In genomic region chr12:116659771-116660481, GRCh38 we compare ENCODE assay signal across 19 cellular contexts.
DNase-seq lines count a peak whose midpoint lies in the region; ATAC-seq and TF ChIP-seq lines count a peak whose summit lies in the region.
"Had no signal": no experiment of that assay in that cellular context is flagged by ENCODE, and none has a peak within 500 bp of the region (broad histone marks: within the 10 kb centered on the region; RNA-seq: fewer than 3 reads in every experiment).

No MANE protein-coding gene starts in this region.

- H3K9me2 ChIP-seq in GM23248 (ENCODE audit: insufficient read depth), result no peaks in the 10 kb centered on the region

- H3K27ac ChIP-seq in GM23248, result no peak overlapping the region
- H3K27ac ChIP-seq: colonic mucosa had no signal

- WGBS in GM23248 (ENCODE audit: low coverage in 1 of 2, low lambda C conversion rate in 2 of 2, missing lambda C conversion rate in 2 of 2), 2 experiments, result 82 to 84% methylated on average over 13 of the region's 13 CpGs

- TF ChIP-seq CTCF in epithelial cell of esophagus (IDR thresholded peaks at IDR 0.05; ENCODE audit: insufficient read depth, low read depth, low read length, missing control alignments), result no peak

- peaks cover 11% of the 10 kb centered on the region for H3K4me1 ChIP-seq in GM23248 (ENCODE audit: insufficient read depth)

- no peak overlapping the region for H3K27ac Mint-ChIP-seq in stimulated activated naive B cell treated with anti-CD40 and anti-IgM and Interleukin-4, amounts not matched to agents 10 μg/mL and 1 μg/mL and 100 μg/mL, for 72 hours
- no peak overlapping the region for H3K27ac Mint-ChIP-seq in effector memory CD8-positive, alpha-beta T cell
- H3K27ac Mint-ChIP-seq: CD8-positive, alpha-beta memory T cell had no signal

- H3K9me3 ChIP-seq in GM23248 (ENCODE audit: low read depth), result no peaks in the 10 kb centered on the region
- H3K9me3 ChIP-seq: colonic mucosa, left ventricle myocardium inferior had no signal

- no peaks in the 10 kb centered on the region for H3K9me3 Mint-ChIP-seq in stimulated activated naive B cell treated with anti-CD40 and anti-IgM and Interleukin-4, amounts not matched to agents 10 μg/mL and 1 μg/mL and 100 μg/mL, for 72 hours
- no peaks in the 10 kb centered on the region for H3K9me3 Mint-ChIP-seq in effector memory CD8-positive, alpha-beta T cell
- H3K9me3 Mint-ChIP-seq: CD8-positive, alpha-beta memory T cell had no signal

- no peak overlapping the region for H3K9ac ChIP-seq in GM23248

- ATAC-seq in stimulated activated naive B cell treated with anti-CD40 and anti-IgM and Interleukin-4, amounts not matched to agents 10 μg/mL and 1 μg/mL and 100 μg/mL, for 72 hours (replicated peaks), result peak; percentile 81 to 86
- no peak for ATAC-seq in effector memory CD8-positive, alpha-beta T cell (replicated peaks)
- ATAC-seq in HG03457 (IDR thresholded peaks at IDR 0.05; ENCODE audit: unreplicated experiment), result no peak

- in situ Hi-C loops in GM23248 (cut with MboI), result no loop called here

- no peaks in the 10 kb centered on the region for H4K20me1 ChIP-seq in GM23248 (ENCODE audit: insufficient read depth)

- H3F3A ChIP-seq in GM23248 (ENCODE audit: insufficient read depth), result peaks cover 12% of the 10 kb centered on the region; the same call in 1 of the 2 replicates

- peaks cover 0 to 4% of the 10 kb centered on the region in 2 donors for H3K36me3 Mint-ChIP-seq in stimulated activated naive B cell treated with anti-CD40 and anti-IgM and Interleukin-4, amounts not matched to agents 10 μg/mL and 1 μg/mL and 100 μg/mL, for 72 hours
- H3K36me3 Mint-ChIP-seq in effector memory CD8-positive, alpha-beta T cell (ENCODE audit: insufficient read depth), result no peaks in the 10 kb centered on the region

- H3K79me2 ChIP-seq in GM23248 (ENCODE audit: insufficient read depth), result no peaks in the 10 kb centered on the region
- H3K79me2 ChIP-seq: hepatocyte had no signal

- H3K4me3 ChIP-seq in GM23248, result no peak overlapping the region
- no peak overlapping the region for H3K4me3 ChIP-seq in epithelial cell of esophagus (ENCODE audit: low read length)
- H3K4me3 ChIP-seq: colonic mucosa, hepatocyte, left ventricle myocardium inferior had no signal

- peaks cover 37 to 65% of the 10 kb centered on the region in 2 donors for H3K27me3 Mint-ChIP-seq in stimulated activated naive B cell treated with anti-CD40 and anti-IgM and Interleukin-4, amounts not matched to agents 10 μg/mL and 1 μg/mL and 100 μg/mL, for 72 hours
- H3K27me3 Mint-ChIP-seq in effector memory CD8-positive, alpha-beta T cell, result peaks cover 22 to 78% of the 10 kb centered on the region in 2 donors

- H3K4me2 ChIP-seq in GM23248 (ENCODE audit: unreplicated experiment), result no peak overlapping the region
- H3K4me2 ChIP-seq: hepatocyte had no signal

- DNase-seq in GM23248, result peak; percentile 52
- peak; percentile 62 for DNase-seq in RPMI7951 (ENCODE audit: low read depth)
- peak; percentile 43 for DNase-seq in epithelial cell of esophagus (ENCODE audit: low read depth)
- no peak for DNase-seq in stimulated activated naive B cell treated with anti-CD40 and anti-IgM and Interleukin-4, amounts not matched to agents 10 μg/mL and 1 μg/mL and 100 μg/mL, for 72 hours
- DNase-seq in stimulated activated CD4-positive, alpha-beta T cell treated with anti-CD3 and anti-CD28 coated beads, Interleukin-15, amount 100 ng/mL, for 24 hours, result no peak
- no peak for DNase-seq in effector memory CD8-positive, alpha-beta T cell
- DNase-seq in foreskin melanocyte, result no peak
- DNase-seq: activated CD4-positive, alpha-beta T cell treated with anti-CD3 and anti-CD28 coated beads for 4 hours; activated T-cell treated with anti-CD3 and anti-CD28 coated beads, Interleukin-2, amount 50 U/mL, for 48 hours; CD8-positive, alpha-beta memory T cell; colonic mucosa; erythroblast; H7; left ventricle myocardium inferior; NCI-H146; NCI-H69; stimulated activated CD4-positive, alpha-beta T cell treated with anti-CD3 and anti-CD28 coated beads, Interleukin-4, amount 100 ng/mL, for 1 hour had no signal

- no peak overlapping the region for H3K4me3 Mint-ChIP-seq in stimulated activated naive B cell treated with anti-CD40 and anti-IgM and Interleukin-4, amounts not matched to agents 10 μg/mL and 1 μg/mL and 100 μg/mL, for 72 hours
- H3K4me3 Mint-ChIP-seq in effector memory CD8-positive, alpha-beta T cell, result no peak overlapping the region

- peaks cover 7 to 13% of the 10 kb centered on the region in 2 donors for H3K4me1 Mint-ChIP-seq in stimulated activated naive B cell treated with anti-CD40 and anti-IgM and Interleukin-4, amounts not matched to agents 10 μg/mL and 1 μg/mL and 100 μg/mL, for 72 hours
- peaks cover 0 to 2% of the 10 kb centered on the region in 2 donors for H3K4me1 Mint-ChIP-seq in effector memory CD8-positive, alpha-beta T cell (ENCODE audit: low read depth in 2 of 2)
- H3K4me1 Mint-ChIP-seq: CD8-positive, alpha-beta memory T cell had no signal

- no peak overlapping the region for H2AFZ ChIP-seq in GM23248
- H2AFZ ChIP-seq: hepatocyte had no signal

- H3K27me3 ChIP-seq in GM23248 (replicated peaks; ENCODE audit: insufficient read depth), result 0 out of 2 replicates have a peak, but pooled peaks cover 7% of the 10 kb centered on the region
- H3K27me3 ChIP-seq: colonic mucosa, hepatocyte had no signal

- no peaks in the 10 kb centered on the region for H3K36me3 ChIP-seq in GM23248 (ENCODE audit: low read depth)
- H3K36me3 ChIP-seq: colonic mucosa, left ventricle myocardium inferior had no signal

Comparison
In these comparisons a context has a peak if more than half of its experiments do, and no peak if none do; other contexts are left out.
1. DNase-seq: peak in GM23248 (single experiment), RPMI7951 (single experiment) and epithelial cell of esophagus (single experiment); none in stimulated activated naive B cell treated with anti-CD40 and anti-IgM and Interleukin-4, amounts not matched to agents 10 μg/mL and 1 μg/mL and 100 μg/mL, for 72 hours (single experiment), stimulated activated CD4-positive, alpha-beta T cell treated with anti-CD3 and anti-CD28 coated beads, Interleukin-15, amount 100 ng/mL, for 24 hours (single experiment), effector memory CD8-positive, alpha-beta T cell (0 of 3) and foreskin melanocyte (single experiment).
2. ATAC-seq: peak in stimulated activated naive B cell treated with anti-CD40 and anti-IgM and Interleukin-4, amounts not matched to agents 10 μg/mL and 1 μg/mL and 100 μg/mL, for 72 hours (2 of 2); none in effector memory CD8-positive, alpha-beta T cell (single experiment) and HG03457 (single experiment).